ENCODE assay signal across 19 cellular contexts in genomic region chr9:109458453-109459211, GRCh38. TPM values are rescaled to one million over a fixed set of nuclear protein-coding genes. Genes with fewer than 3 reads are reported as not detected.
DNase-seq lines count a peak whose midpoint lies in the region; ATAC-seq and TF ChIP-seq lines count a peak whose summit lies in the region.
"Had no signal": no experiment of that assay in that cellular context is flagged by ENCODE, and none has a peak within 500 bp of the region (broad histone marks: within the 10 kb centered on the region; RNA-seq: fewer than 3 reads in every experiment).

No MANE protein-coding gene starts in this region.

- no peak for ATAC-seq in T-cell (replicated peaks in 1 of 4)
- ATAC-seq: HCT116, HepG2 had no signal

- H3K14ac ChIP-seq in neuronal stem cell (ENCODE audit: low read length), result no peak overlapping the region

- no peaks in the 10 kb centered on the region for H3K36me3 Mint-ChIP-seq in T-cell
- H3K36me3 Mint-ChIP-seq: CD14-positive monocyte; CD4-positive, alpha-beta memory T cell had no signal

- no peaks in the 10 kb centered on the region for H3K27me3 ChIP-seq in adrenal gland
- no peaks in the 10 kb centered on the region for H3K27me3 ChIP-seq in neuronal stem cell (ENCODE audit: control insufficient read depth in 3 of 3, insufficient read depth in 3 of 3, low read depth in 1 of 3, low read length in 3 of 3)
- H3K27me3 ChIP-seq: BE2C had no signal

- H3K27ac Mint-ChIP-seq in T-cell, result no peak overlapping the region
- H3K27ac Mint-ChIP-seq: CD14-positive monocyte; CD4-positive, alpha-beta memory T cell; HFFc6 had no signal

- H4K8ac ChIP-seq in neuronal stem cell (ENCODE audit: low read depth, low read length), result no peak overlapping the region

- no peak overlapping the region for H3K4me3 Mint-ChIP-seq in T-cell
- H3K4me3 Mint-ChIP-seq: CD4-positive, alpha-beta memory T cell; HFFc6; IgD-negative memory B cell had no signal

- no peak overlapping the region for H2BK12ac ChIP-seq in neuronal stem cell (ENCODE audit: low read length)

- no peaks in the 10 kb centered on the region for H3K36me3 ChIP-seq in adrenal gland (replicated peaks in 1 of 2)
- H3K36me3 ChIP-seq in neuronal stem cell (replicated peaks in 1 of 2; ENCODE audit: control insufficient read depth in 2 of 2, insufficient read depth in 2 of 2, low read length in 2 of 2), result no peaks in the 10 kb centered on the region
- H3K36me3 ChIP-seq: BE2C had no signal

- no peak for TF ChIP-seq CTCF in adrenal gland (IDR thresholded peaks at IDR 0.05)

- peak overlapping the region; percentile 7 for H3K9ac ChIP-seq in neuronal stem cell (ENCODE audit: low read depth, low read length, poor library complexity)

- H3K4me3 ChIP-seq in Jurkat, Clone E6-1 (ENCODE audit: low read length), result peak overlapping the region; percentile 5
- H3K4me3 ChIP-seq in adrenal gland (no peak overlapping the region), neuronal stem cell (ENCODE audit: low read length in 2 of 2) (no peak overlapping the region)

- WGBS in adrenal gland, 4 donors, result 64 to 72% (median 66%) methylated on average over 8 of the region's 8 CpGs
- no CpG with 5 or more reads among the region's 8 CpGs for WGBS in neuronal stem cell (ENCODE audit: extremely low coverage in 2 of 2, insufficient read length in 2 of 2, insufficient replicate concordance in 1 of 2), 2 donors

- no peak overlapping the region for H3K4me2 ChIP-seq in neuronal stem cell (ENCODE audit: insufficient read depth, low read length, poor library complexity, severe bottlenecking)

- no peak overlapping the region for H2AFZ ChIP-seq in neuronal stem cell (ENCODE audit: low read length)

- H3K9me3 ChIP-seq in adrenal gland (replicated peaks in 1 of 3) (no peaks in the 10 kb centered on the region), neuronal stem cell (replicated peaks in 1 of 2; ENCODE audit: control insufficient read depth in 2 of 2, insufficient read depth in 1 of 2, low read depth in 1 of 2, low read length in 2 of 2) (peaks cover 0 to 3% of the 10 kb centered on the region in 2 donors)
- H3K9me3 ChIP-seq: BE2C had no signal

- no peak overlapping the region for H3K4ac ChIP-seq in neuronal stem cell (ENCODE audit: low read length)

- no peaks in the 10 kb centered on the region for H3K79me1 ChIP-seq in neuronal stem cell (ENCODE audit: low read depth, low read length)

- intact Hi-C loops in adrenal gland (cut with DNase I), result no loop called here

- no peaks in the 10 kb centered on the region for H3K9me3 Mint-ChIP-seq in T-cell
- H3K9me3 Mint-ChIP-seq: CD4-positive, alpha-beta memory T cell; HFFc6 had no signal

- H2AK5ac ChIP-seq in neuronal stem cell (ENCODE audit: low read depth, low read length), result no peak overlapping the region

- CTCF ChIA-PET in T-cell (lab: Charles Lee), result no interaction called here

- H3K4me1 ChIP-seq in adrenal gland (replicated peaks in 1 of 2) (peaks cover 5 to 9% of the 10 kb centered on the region in 2 donors), neuronal stem cell (ENCODE audit: control insufficient read depth in 2 of 2, insufficient read depth in 1 of 2, low read depth in 1 of 2, low read length in 2 of 2) (peaks cover 0 to 2% of the 10 kb centered on the region in 2 donors)
- H3K4me1 ChIP-seq: BE2C had no signal

- no peak overlapping the region for H2BK5ac ChIP-seq in neuronal stem cell (ENCODE audit: low read length)

- no peak for TF ChIP-seq POLR2A in adrenal gland (IDR thresholded peaks at IDR 0.05)

- H4K91ac ChIP-seq in neuronal stem cell (ENCODE audit: low read depth, low read length, poor library complexity), result no peak overlapping the region

- no peak overlapping the region for H2BK120ac ChIP-seq in neuronal stem cell (ENCODE audit: low read depth, low read length)

- H3K27ac ChIP-seq in adrenal gland (no peak overlapping the region), neuronal stem cell (replicated peaks; ENCODE audit: low read length) (no peak overlapping the region)

- no peak overlapping the region for H2BK15ac ChIP-seq in neuronal stem cell (ENCODE audit: low read length)

- H3K23ac ChIP-seq in neuronal stem cell (ENCODE audit: low read depth, low read length, poor library complexity), result no peak overlapping the region

- POLR2A ChIA-PET in T-cell (lab: Charles Lee), result no interaction called here

- H3K4me1 Mint-ChIP-seq in T-cell, result peaks cover 0 to 6% (median 0%) of the 10 kb centered on the region in 3 donors
- H3K4me1 Mint-ChIP-seq: CD14-positive monocyte; CD4-positive, alpha-beta memory T cell had no signal

- peaks cover 15 to 28% of the 10 kb centered on the region in 2 donors for H3K27me3 Mint-ChIP-seq in T-cell

- H3K18ac ChIP-seq in neuronal stem cell (ENCODE audit: low read length), result no peak overlapping the region

- peak; percentile 78 for DNase-seq in Jurkat, Clone E6-1 (ENCODE audit: low read depth, low spot score)
- DNase-seq in adrenal gland (peak in 5 of 7 donors; percentile 29 to 60 (median 38)), neuronal stem cell (ENCODE audit: low spot score) (no peak), NCI-H1105 treated with DMSO at 0.1 percent for 48 hours (lab: John Stamatoyannopoulos, UW) (no peak), T-cell (no peak)
- DNase-seq in stimulated activated CD4-positive, alpha-beta T cell treated with anti-CD3 and anti-CD28 coated beads, Interleukin-4, amount 100 ng/mL, for 24 hours, result no peak
- DNase-seq: ACHN; BE2C; CD4-positive, alpha-beta memory T cell; DMS153; DMS79; GF-D8; GOT3; H7; HFFc6 had no signal

RNA-seq across cellular contexts. Expression of gene PTPN3, which starts 39.5 kb away (rescaled TPM):
- polyA plus RNA-seq in Jurkat, Clone E6-1 (2012; ENCODE audit: insufficient read depth, insufficient read length), result 6.0 TPM
- total RNA-seq in adrenal gland (1 to 10 TPM; 2.5 to 5.5 (median 3.2) TPM), T-cell (under 1 TPM; 0.05 to 0.12 (median 0.09) TPM)
- 1 to 10 TPM; 1.6 to 6.1 (median 3.1) TPM for polyA plus RNA-seq in adrenal gland
- polyA plus RNA-seq in neuronal stem cell (2013, experiment 1 of 2), result 1.3 TPM
- polyA plus RNA-seq in neuronal stem cell (2013, experiment 2 of 2), result 1.2 TPM
- total RNA-seq: CD4-positive, alpha-beta memory T cell; HFFc6 had no signal
- polyA plus RNA-seq: CD14-positive monocyte; CD4-positive, alpha-beta memory T cell; IgD-negative memory B cell had no signal

Comparison
In these comparisons a context has a peak if more than half of its experiments do, and no peak if none do; other contexts are left out.
1. DNase-seq: peak in Jurkat, Clone E6-1 (single experiment) and adrenal gland (5 of 7); none in neuronal stem cell (single experiment), NCI-H1105 treated with DMSO at 0.1 percent for 48 hours (single experiment), stimulated activated CD4-positive, alpha-beta T cell treated with anti-CD3 and anti-CD28 coated beads, Interleukin-4, amount 100 ng/mL, for 24 hours (single experiment) and T-cell (0 of 34).